ENCODE assay signal across 1 cellular context in the genomic region with DNA sequence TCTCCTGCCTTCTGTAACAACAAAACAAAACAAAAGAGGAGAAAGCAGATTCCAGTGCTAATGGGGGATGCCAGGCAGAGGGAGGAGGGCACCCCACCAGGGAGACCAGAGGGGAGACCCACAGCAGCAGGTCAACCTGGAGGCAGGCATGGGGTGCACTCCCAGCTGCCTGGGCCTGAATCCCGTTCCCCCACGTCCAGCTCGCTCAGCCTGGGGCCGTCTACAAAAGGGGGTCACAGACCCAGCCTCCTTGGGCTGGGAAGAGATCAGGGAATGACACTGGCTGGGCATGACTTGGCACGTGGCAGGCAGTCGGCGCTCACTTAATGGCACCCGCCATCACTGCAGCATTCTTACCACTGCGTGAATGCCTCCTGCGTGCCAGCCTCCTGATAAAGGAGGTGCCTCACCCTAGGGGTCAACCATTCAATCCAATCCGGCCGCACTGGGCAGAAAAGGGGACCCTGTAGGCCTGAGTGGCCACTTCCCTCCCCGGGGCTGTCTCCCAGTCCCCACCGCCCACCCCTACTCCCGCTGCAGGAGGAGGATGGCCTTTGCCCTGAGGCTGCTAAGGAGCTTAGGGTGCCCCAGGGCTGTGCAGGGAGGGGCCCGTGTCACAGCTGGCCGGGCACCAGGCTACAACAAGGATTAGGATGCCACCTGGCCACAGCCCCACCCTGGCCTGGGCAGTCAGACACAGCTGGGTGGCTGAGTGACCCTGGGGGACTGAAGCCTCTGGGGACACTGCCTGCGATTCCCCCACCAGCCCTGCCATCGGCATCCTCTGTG.
TF ChIP-seq lines count a peak whose summit lies in the region.

No MANE protein-coding gene starts in this region.

TF ChIP-seq in H1, 55 proteins besides CTCF, POLR2A, EP300 and RAD21 (continued from another document):
- no peak for TF ChIP-seq SIN3A (conservative IDR thresholded peaks at IDR 0.05 in 1 of 2, IDR thresholded peaks at IDR 0.05 in 1 of 2; ENCODE audit: low read depth in 1 of 2, low read length in 2 of 2)
- TF ChIP-seq SIRT6 (IDR thresholded peaks at IDR 0.05; ENCODE audit: low read length): no peak
- TF ChIP-seq TAF7 (optimal IDR thresholded peaks at IDR 0.05; ENCODE audit: borderline replicate concordance, low read depth, low read length): no peak
- no peak for TF ChIP-seq SP4 (IDR thresholded peaks at IDR 0.05; ENCODE audit: low read length)
